2 cellular contexts compared by ENCODE assay signal in the genomic region with DNA sequence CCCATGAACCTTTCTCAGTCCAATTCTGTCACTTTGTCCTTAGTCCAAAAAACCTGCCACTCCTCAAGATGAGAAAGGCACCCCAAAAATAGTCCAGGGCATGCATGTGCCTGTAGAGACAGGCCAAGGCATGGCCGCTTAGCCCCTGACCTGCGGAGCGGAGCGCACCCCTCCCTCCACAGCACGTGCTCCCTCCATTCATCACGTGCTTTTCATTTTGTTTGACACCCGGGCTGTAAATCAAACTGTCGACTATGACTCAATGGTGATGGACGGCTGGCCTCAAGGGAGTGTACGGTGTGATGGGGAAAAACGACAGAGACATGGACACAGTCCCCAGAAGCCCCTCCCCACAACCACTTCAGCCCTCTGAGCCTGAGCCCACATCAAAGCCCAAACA.
TF ChIP-seq lines count a peak whose summit lies in the region.

No MANE protein-coding gene starts in this region.

TF ChIP-seq in HepG2, 621 proteins besides CTCF, POLR2A, EP300 and RAD21 (continued from another document):
- TF ChIP-seq, protein P1, sequence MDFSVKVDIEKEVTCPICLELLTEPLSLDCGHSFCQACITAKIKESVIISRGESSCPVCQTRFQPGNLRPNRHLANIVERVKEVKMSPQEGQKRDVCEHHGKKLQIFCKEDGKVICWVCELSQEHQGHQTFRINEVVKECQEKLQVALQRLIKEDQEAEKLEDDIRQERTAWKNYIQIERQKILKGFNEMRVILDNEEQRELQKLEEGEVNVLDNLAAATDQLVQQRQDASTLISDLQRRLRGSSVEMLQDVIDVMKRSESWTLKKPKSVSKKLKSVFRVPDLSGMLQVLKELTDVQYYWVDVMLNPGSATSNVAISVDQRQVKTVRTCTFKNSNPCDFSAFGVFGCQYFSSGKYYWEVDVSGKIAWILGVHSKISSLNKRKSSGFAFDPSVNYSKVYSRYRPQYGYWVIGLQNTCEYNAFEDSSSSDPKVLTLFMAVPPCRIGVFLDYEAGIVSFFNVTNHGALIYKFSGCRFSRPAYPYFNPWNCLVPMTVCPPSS (IDR thresholded peaks at IDR 0.05), result no peak
- TF ChIP-seq, protein P2, sequence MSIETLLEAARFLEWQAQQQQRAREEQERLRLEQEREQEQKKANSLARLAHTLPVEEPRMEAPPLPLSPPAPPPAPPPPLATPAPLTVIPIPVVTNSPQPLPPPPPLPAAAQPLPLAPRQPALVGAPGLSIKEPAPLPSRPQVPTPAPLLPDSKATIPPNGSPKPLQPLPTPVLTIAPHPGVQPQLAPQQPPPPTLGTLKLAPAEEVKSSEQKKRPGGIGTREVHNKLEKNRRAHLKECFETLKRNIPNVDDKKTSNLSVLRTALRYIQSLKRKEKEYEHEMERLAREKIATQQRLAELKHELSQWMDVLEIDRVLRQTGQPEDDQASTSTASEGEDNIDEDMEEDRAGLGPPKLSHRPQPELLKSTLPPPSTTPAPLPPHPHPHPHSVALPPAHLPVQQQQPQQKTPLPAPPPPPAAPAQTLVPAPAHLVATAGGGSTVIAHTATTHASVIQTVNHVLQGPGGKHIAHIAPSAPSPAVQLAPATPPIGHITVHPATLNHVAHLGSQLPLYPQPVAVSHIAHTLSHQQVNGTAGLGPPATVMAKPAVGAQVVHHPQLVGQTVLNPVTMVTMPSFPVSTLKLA (IDR thresholded peaks at IDR 0.05), result peak; percentile 98
- no peak for TF ChIP-seq KLF12 (CRISPR knock-in tag; IDR thresholded peaks at IDR 0.05; ENCODE audit: borderline replicate concordance)
- no peak for TF ChIP-seq ZNF292 (CRISPR knock-in tag; IDR thresholded peaks at IDR 0.05; ENCODE audit: borderline replicate concordance, low read depth)
- no peak for TF ChIP-seq PAXIP1 (CRISPR knock-in tag; conservative IDR thresholded peaks at IDR 0.05)

TF ChIP-seq in neural cell, 6 proteins besides CTCF, POLR2A, EP300 and RAD21:
- TF ChIP-seq REST (IDR thresholded peaks at IDR 0.05; ENCODE audit: borderline replicate concordance), result no peak
- TF ChIP-seq SMC3 (conservative IDR thresholded peaks at IDR 0.05; ENCODE audit: poor library complexity), result no peak
- TF ChIP-seq EZH2 (IDR thresholded peaks at IDR 0.05; ENCODE audit: borderline replicate concordance, insufficient read depth, low read length, poor library complexity, severe bottlenecking), result no peak
- TF ChIP-seq MXI1 (conservative IDR thresholded peaks at IDR 0.05; ENCODE audit: poor library complexity, severe bottlenecking), result no peak
- no peak for TF ChIP-seq POLR2AphosphoS5 (IDR thresholded peaks at IDR 0.05)
- TF ChIP-seq TAF1 (IDR thresholded peaks at IDR 0.05; ENCODE audit: low read depth), result no peak
